8 cellular contexts compared by ENCODE assay signal in the genomic region with DNA sequence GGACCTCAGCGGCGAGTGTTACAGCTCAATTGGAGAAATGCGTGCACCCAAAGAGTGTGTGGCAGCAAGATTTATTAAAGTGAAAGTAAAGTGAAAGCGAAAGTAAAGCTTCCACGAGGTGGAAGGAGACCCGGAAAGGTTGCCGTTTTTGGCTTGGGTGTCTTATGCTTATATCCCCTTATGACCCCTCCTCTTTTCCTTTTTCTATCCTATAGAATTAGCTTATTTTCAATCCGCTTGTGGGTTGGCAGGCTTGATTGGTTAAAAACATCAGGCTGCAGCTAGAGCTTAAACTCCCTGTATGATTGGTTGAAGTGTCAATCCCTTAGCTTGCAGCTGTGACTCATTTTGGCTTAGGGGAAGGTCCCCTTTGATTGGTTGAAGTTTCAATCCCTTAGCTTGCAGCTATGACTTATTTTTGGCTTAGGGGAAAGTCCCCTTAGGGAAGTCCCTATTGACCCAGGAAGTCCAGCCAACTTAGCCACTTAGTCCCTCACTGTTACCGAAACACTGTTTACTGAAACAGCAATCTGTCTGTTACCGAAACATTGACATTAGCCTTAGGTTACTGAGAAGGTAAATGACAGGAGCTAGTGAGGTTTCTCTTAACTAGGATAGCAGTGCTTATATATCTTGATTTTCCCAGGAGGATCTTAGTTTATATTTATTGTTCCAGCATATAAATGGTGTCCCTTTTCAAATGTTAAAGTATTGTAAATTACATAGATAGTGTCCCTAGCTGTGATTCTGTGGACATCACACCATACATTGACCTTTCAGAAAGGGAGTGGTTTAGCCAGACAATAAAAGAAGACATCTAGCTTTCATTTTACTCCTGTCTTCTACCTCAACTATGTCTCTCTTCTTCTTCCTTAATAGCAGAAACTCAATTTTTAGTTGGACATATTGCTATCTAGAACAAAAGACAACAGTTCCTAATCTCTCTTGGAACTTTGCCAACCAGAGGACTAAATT.
DNase-seq lines count a peak whose midpoint lies in the region; ATAC-seq and TF ChIP-seq lines count a peak whose summit lies in the region.

No MANE protein-coding gene starts in this region.

- peak; percentile 69 to 71 for ATAC-seq in activated CD4-positive, CD25-positive, alpha-beta regulatory T cell treated with anti-CD3 and anti-CD28 coated beads, Interleukin-2, amount 50 U/mL, for 24 hours
- ATAC-seq in HG02884 (IDR thresholded peaks at IDR 0.05; ENCODE audit: unreplicated experiment) (peak; percentile 82), gastroesophageal sphincter (peak; percentile 39)

- H3K36me3 ChIP-seq in gastroesophageal sphincter: no peaks in the 10 kb centered on the region

- no peak for TF ChIP-seq EP300 in gastroesophageal sphincter (IDR thresholded peaks at IDR 0.05)

- peak overlapping the region in 2 of 4 donors; percentile 1 to 40 for H3K27ac ChIP-seq in gastroesophageal sphincter

- peak overlapping the region; percentile 46 for H3K4me3 ChIP-seq in gastroesophageal sphincter

- no peak for DNase-seq in activated CD4-positive, CD25-positive, alpha-beta regulatory T cell (lab: John Stamatoyannopoulos, UW)
- peak; percentile 40 for DNase-seq in NCI-H2227 treated with DMSO at 0.1 percent for 48 hours (lab: John Stamatoyannopoulos, UW)
- DNase-seq in activated T-cell treated with anti-CD3 and anti-CD28 coated beads for 24 hours (ENCODE audit: low read depth): peak; percentile 13
- peak; percentile 22 for DNase-seq in stimulated activated CD4-positive, alpha-beta T cell treated with anti-CD3 and anti-CD28 coated beads, Interleukin-15, amount 100 ng/mL, for 24 hours
- no peak for DNase-seq in SKM-1 treated with dmso at 0.1 percent for 144 hours (lab: John Stamatoyannopoulos, UW; ENCODE audit: unreplicated experiment)

- H3K27me3 ChIP-seq in gastroesophageal sphincter: no peaks in the 10 kb centered on the region

- no peak for TF ChIP-seq CTCF in gastroesophageal sphincter (IDR thresholded peaks at IDR 0.05)

- no peaks in the 10 kb centered on the region for H3K4me1 ChIP-seq in gastroesophageal sphincter

- no peaks in the 10 kb centered on the region for H3K9me3 ChIP-seq in gastroesophageal sphincter

- 55 to 71% methylated on average over 10 of the region's 10 CpGs for WGBS in gastroesophageal sphincter (ENCODE audit: low coverage in 1 of 2), 2 donors

- TF ChIP-seq POLR2A in gastroesophageal sphincter (IDR thresholded peaks at IDR 0.05): no peak

Comparison
In these comparisons a context has a peak if more than half of its experiments do, and no peak if none do; other contexts are left out.
1. DNase-seq: peak in NCI-H2227 treated with DMSO at 0.1 percent for 48 hours (single experiment), activated T-cell treated with anti-CD3 and anti-CD28 coated beads for 24 hours (single experiment) and stimulated activated CD4-positive, alpha-beta T cell treated with anti-CD3 and anti-CD28 coated beads, Interleukin-15, amount 100 ng/mL, for 24 hours (single experiment); none in activated CD4-positive, CD25-positive, alpha-beta regulatory T cell (0 of 4) and SKM-1 treated with dmso at 0.1 percent for 144 hours (single experiment).
2. Peak in every context shown above with its lines, with median percentiles within 50 percentile points of each other: ATAC-seq.